Comparison of ENCODE assay signal across 28 cellular contexts in genomic region chr3:61417352-61417751, GRCh38.
A peak's percentile ranks its signal among the peaks of the same experiment; 100 is the strongest.
DNase-seq lines count a peak whose midpoint lies in the region; ATAC-seq and TF ChIP-seq lines count a peak whose summit lies in the region.
"Had no signal": no experiment of that assay in that cellular context is flagged by ENCODE, and none has a peak within 500 bp of the region (broad histone marks: within the 10 kb centered on the region; RNA-seq: fewer than 3 reads in every experiment).

No MANE protein-coding gene starts in this region.

- peaks cover 4% of the 10 kb centered on the region for H3K4me1 Mint-ChIP-seq in activated T-helper 17 cell treated with anti-CD3 and anti-CD28 coated beads, Interleukin-2, amount 50 U/mL, for 72 hours
- H3K4me1 Mint-ChIP-seq: activated naive CD8-positive, alpha-beta T cell treated with anti-CD3 and anti-CD28 coated beads, Interleukin-2, amount 10 ng/mL, durations not matched to agents 7 days and 5 days; CD14-positive monocyte; nephron progenitor cell; stimulated activated naive B cell treated with anti-CD40 and anti-IgM and Interleukin-4, amounts not matched to agents 10 μg/mL and 1 μg/mL and 100 μg/mL, for 72 hours had no signal

- no peak for TF ChIP-seq EP300 in transverse colon (IDR thresholded peaks at IDR 0.05; ENCODE audit: low read depth)

- TF ChIP-seq CTCF in astrocyte of the cerebellum (IDR thresholded peaks at IDR 0.05; ENCODE audit: low read depth, low read length, missing control alignments) (no peak), fibroblast of pulmonary artery (IDR thresholded peaks at IDR 0.05; ENCODE audit: low read length, missing control alignments) (no peak), transverse colon (IDR thresholded peaks at IDR 0.05) (no peak)

- no peaks in the 10 kb centered on the region for H3K9me3 ChIP-seq in transverse colon
- H3K9me3 ChIP-seq: A549, left lung, sigmoid colon, thoracic aorta had no signal

- no peak overlapping the region for H3K4me3 ChIP-seq in astrocyte of the cerebellum (ENCODE audit: low read depth, low read length)
- no peak overlapping the region for H3K4me3 ChIP-seq in fibroblast of pulmonary artery (replicated peaks; ENCODE audit: low read depth, low read length)
- no peak overlapping the region for H3K4me3 ChIP-seq in transverse colon
- H3K4me3 ChIP-seq: A549, cardiac muscle cell, dorsolateral prefrontal cortex, left lung, sigmoid colon, thoracic aorta had no signal

- H3K27me3 ChIP-seq in transverse colon, result no peaks in the 10 kb centered on the region
- H3K27me3 ChIP-seq: cardiac muscle cell, dorsolateral prefrontal cortex, left lung, sigmoid colon had no signal

- H3K27ac ChIP-seq in transverse colon, result no peak overlapping the region
- H3K27ac ChIP-seq: A549, cardiac muscle cell, dorsolateral prefrontal cortex, epithelial cell of prostate, left lung, sigmoid colon, thoracic aorta had no signal

- no peaks in the 10 kb centered on the region for H3K4me1 ChIP-seq in transverse colon
- H3K4me1 ChIP-seq: A549, left lung, sigmoid colon had no signal

- H3K9me3 Mint-ChIP-seq in activated T-helper 17 cell treated with anti-CD3 and anti-CD28 coated beads, Interleukin-2, amount 50 U/mL, for 72 hours, result no peaks in the 10 kb centered on the region
- H3K9me3 Mint-ChIP-seq: activated naive CD8-positive, alpha-beta T cell treated with anti-CD3 and anti-CD28 coated beads, Interleukin-2, amount 10 ng/mL, durations not matched to agents 7 days and 5 days; stimulated activated naive B cell treated with anti-CD40 and anti-IgM and Interleukin-4, amounts not matched to agents 10 μg/mL and 1 μg/mL and 100 μg/mL, for 72 hours had no signal

- intact Hi-C loops in transverse colon (cut with DNase I; ENCODE audit: low total_unique reads), result no loop called here

- no peaks in the 10 kb centered on the region for H3K27me3 Mint-ChIP-seq in activated T-helper 17 cell treated with anti-CD3 and anti-CD28 coated beads, Interleukin-2, amount 50 U/mL, for 72 hours

- H3K4me3 Mint-ChIP-seq in activated T-helper 17 cell treated with anti-CD3 and anti-CD28 coated beads, Interleukin-2, amount 50 U/mL, for 72 hours, result no peak overlapping the region
- H3K4me3 Mint-ChIP-seq: activated naive CD8-positive, alpha-beta T cell treated with anti-CD3 and anti-CD28 coated beads, Interleukin-2, amount 10 ng/mL, durations not matched to agents 7 days and 5 days; CD14-positive monocyte; nephron progenitor cell; stimulated activated naive B cell treated with anti-CD40 and anti-IgM and Interleukin-4, amounts not matched to agents 10 μg/mL and 1 μg/mL and 100 μg/mL, for 72 hours; T-cell had no signal

- WGBS in transverse colon (ENCODE audit: low coverage in 1 of 2), 2 donors, result 72 to 77% methylated on average over 2 of the region's 2 CpGs

- in situ Hi-C loops in ACHN (cut with HindIII; ENCODE audit: low pct_ligation_motif_present, low pct_unique_long_range_greater_than_20kb, low sequenced_read_pairs) (no loop called here), astrocyte of the cerebellum (cut with HindIII; ENCODE audit: low sequenced_read_pairs) (no loop called here), transverse colon (cut with MboI; ENCODE audit: low pct_ligation_motif_present in 1 of 4, low pct_unique_long_range_greater_than_20kb in 1 of 4, low sequenced_read_pairs in 3 of 4) (no loop called here)

- TF ChIP-seq POLR2A in transverse colon (IDR thresholded peaks at IDR 0.05), result no peak

- ATAC-seq in HG03469 (IDR thresholded peaks at IDR 0.05; ENCODE audit: unreplicated experiment), result no peak
- no peak for ATAC-seq in activated T-helper 17 cell treated with anti-CD3 and anti-CD28 coated beads, Interleukin-2, amount 50 U/mL, for 72 hours (replicated peaks)
- ATAC-seq: A549; left lung; stimulated activated naive B cell treated with anti-CD40 and anti-IgM and Interleukin-4, amounts not matched to agents 10 μg/mL and 1 μg/mL and 100 μg/mL, for 72 hours; T-cell had no signal

- H3K36me3 Mint-ChIP-seq in activated T-helper 17 cell treated with anti-CD3 and anti-CD28 coated beads, Interleukin-2, amount 50 U/mL, for 72 hours (ENCODE audit: low read depth), result no peaks in the 10 kb centered on the region
- H3K36me3 Mint-ChIP-seq: activated naive CD8-positive, alpha-beta T cell treated with anti-CD3 and anti-CD28 coated beads, Interleukin-2, amount 10 ng/mL, durations not matched to agents 7 days and 5 days; CD14-positive monocyte; stimulated activated naive B cell treated with anti-CD40 and anti-IgM and Interleukin-4, amounts not matched to agents 10 μg/mL and 1 μg/mL and 100 μg/mL, for 72 hours; T-cell had no signal

- peak; percentile 8 for DNase-seq in ACHN
- DNase-seq in GM04503 (ENCODE audit: low read depth), result peak; percentile 11
- DNase-seq in astrocyte of the cerebellum (ENCODE audit: low read depth), result peak; percentile 63
- peak; percentile 21 for DNase-seq in fibroblast of pulmonary artery (ENCODE audit: low read depth)
- DNase-seq in transverse colon, result no peak
- DNase-seq in hippocampal formation (lab: John Stamatoyannopoulos, UW), result no peak
- DNase-seq: activated CD4-positive, alpha-beta T cell treated with anti-CD3 and anti-CD28 coated beads for 48 hours; activated naive CD8-positive, alpha-beta T cell treated with anti-CD3 and anti-CD28 coated beads, Interleukin-2, amount 10 ng/mL, durations not matched to agents 7 days and 5 days; dorsolateral prefrontal cortex; H7; head of caudate nucleus; left lung; NCI-H1105; NCI-H2171; NCI-H748 treated with DMSO at 0.1 percent for 48 hours; nephron progenitor cell; Right ventricle myocardium superior; sigmoid colon; stimulated activated CD4-positive, alpha-beta T cell treated with anti-CD3 and anti-CD28 coated beads, Interleukin-1b, Interleukin-23, amount 100 ng/mL, for 48 hours; stimulated activated naive B cell treated with anti-CD40 and anti-IgM and Interleukin-4, amounts not matched to agents 10 μg/mL and 1 μg/mL and 100 μg/mL, for 72 hours; T-cell had no signal

- H3K36me3 ChIP-seq in transverse colon, result no peaks in the 10 kb centered on the region
- H3K36me3 ChIP-seq: cardiac muscle cell, left lung, sigmoid colon, thoracic aorta had no signal

- no peak overlapping the region for H3K27ac Mint-ChIP-seq in activated T-helper 17 cell treated with anti-CD3 and anti-CD28 coated beads, Interleukin-2, amount 50 U/mL, for 72 hours
- H3K27ac Mint-ChIP-seq: activated naive CD8-positive, alpha-beta T cell treated with anti-CD3 and anti-CD28 coated beads, Interleukin-2, amount 10 ng/mL, durations not matched to agents 7 days and 5 days; CD14-positive monocyte; nephron progenitor cell; stimulated activated naive B cell treated with anti-CD40 and anti-IgM and Interleukin-4, amounts not matched to agents 10 μg/mL and 1 μg/mL and 100 μg/mL, for 72 hours; T-cell had no signal

Comparison
In these comparisons a context has a peak if more than half of its experiments do, and no peak if none do; other contexts are left out.
1. DNase-seq: peak in ACHN (single experiment), GM04503 (single experiment), astrocyte of the cerebellum (single experiment) and fibroblast of pulmonary artery (single experiment); none in transverse colon (single experiment) and hippocampal formation (0 of 2).